ENCODE assay signal across 1 cellular context in genomic region chr16:17921357-17921978, GRCh38.
TF ChIP-seq lines count a peak whose summit lies in the region.

No MANE protein-coding gene starts in this region.

TF ChIP-seq in HCT116, 20 proteins besides CTCF, POLR2A, EP300 and RAD21 (continued from another document):
- TF ChIP-seq EZH2 (IDR thresholded peaks at IDR 0.05) = no peak
- no peak for TF ChIP-seq ELF1 (IDR thresholded peaks at IDR 0.05; ENCODE audit: borderline replicate concordance, low read depth)
- TF ChIP-seq SP1 (IDR thresholded peaks at IDR 0.05; ENCODE audit: low read depth) = no peak
- TF ChIP-seq EZH2phosphoT487 (IDR thresholded peaks at IDR 0.05; ENCODE audit: borderline replicate concordance) = no peak
- TF ChIP-seq SRF (IDR thresholded peaks at IDR 0.05; ENCODE audit: low read depth) = no peak
- no peak for TF ChIP-seq ZBTB33 (IDR thresholded peaks at IDR 0.05; ENCODE audit: extremely low read depth, insufficient replicate concordance, low read length)
